Comparison of ENCODE assay signal across 1 cellular context in genomic region chr11:62123669-62124185, GRCh38.
A peak's percentile ranks its signal among the peaks of the same experiment; 100 is the strongest.
TF ChIP-seq lines count a peak whose summit lies in the region.

INCENP (plus strand) TSS chr11:62124011; CDS start chr11:62128162, 4,151 bp downstream.

TF ChIP-seq in HepG2, 621 proteins besides CTCF, POLR2A, EP300 and RAD21 (continued from another document and continues in another):
- TF ChIP-seq HMGXB4 (CRISPR knock-in tag; IDR thresholded peaks at IDR 0.05; ENCODE audit: borderline replicate concordance in 1 of 2, low read depth in 1 of 2) (peak in 1 of 2 experiments; percentile 67; a peak in 1 of 4 replicates), POLR2G (IDR thresholded peaks at IDR 0.05; ENCODE audit: low read depth, low read length) (peak; percentile 56), KDM5B (CRISPR knock-in tag; IDR thresholded peaks at IDR 0.05; ENCODE audit: borderline replicate concordance) (peak; percentile 57; the same call in 1 of the 2 replicates), ZNF30 (CRISPR knock-in tag; IDR thresholded peaks at IDR 0.05) (no peak), ZNF740 (CRISPR knock-in tag; IDR thresholded peaks at IDR 0.05) (no peak), TFDP1 (CRISPR knock-in tag; IDR thresholded peaks at IDR 0.05; ENCODE audit: borderline replicate concordance) (peak; percentile 96), CHCHD3 (CRISPR knock-in tag; IDR thresholded peaks at IDR 0.05) (0 out of 2 replicates have a peak, but pooled peaks have one; percentile 23), HOXD1 (CRISPR knock-in tag; IDR thresholded peaks at IDR 0.05) (peak; percentile 30; the same call in 1 of the 2 replicates), CAMTA2 (CRISPR knock-in tag; IDR thresholded peaks at IDR 0.05; ENCODE audit: borderline replicate concordance) (no peak), TCF7 (IDR thresholded peaks at IDR 0.05; ENCODE audit: low read depth) (peak; percentile 48; the same call in 1 of the 2 replicates), TOPORS (CRISPR knock-in tag; IDR thresholded peaks at IDR 0.05) (0 out of 2 replicates have a peak, but pooled peaks have one; percentile 24), ZNF564 (CRISPR knock-in tag; IDR thresholded peaks at IDR 0.05) (peak; percentile 56; the same call in 1 of the 2 replicates), RFXAP (CRISPR knock-in tag; IDR thresholded peaks at IDR 0.05; ENCODE audit: borderline replicate concordance) (no peak), ZNF550 (CRISPR knock-in tag; IDR thresholded peaks at IDR 0.05; ENCODE audit: borderline replicate concordance) (no peak), ATRX (CRISPR knock-in tag; IDR thresholded peaks at IDR 0.05; ENCODE audit: borderline replicate concordance) (no peak), NR2C2 (CRISPR knock-in tag; IDR thresholded peaks at IDR 0.05; ENCODE audit: borderline replicate concordance) (peak; percentile 95), POGK (CRISPR knock-in tag; conservative IDR thresholded peaks at IDR 0.05) (0 out of 2 replicates have a peak, but pooled peaks have one; percentile 34), ZNF574 (CRISPR knock-in tag; IDR thresholded peaks at IDR 0.05) (peak; percentile 81), BCL3 (CRISPR knock-in tag; IDR thresholded peaks at IDR 0.05) (peak; percentile 12; the same call in 1 of the 2 replicates), SP2 (CRISPR knock-in tag; IDR thresholded peaks at IDR 0.05) (peak; percentile 96), MLXIP (CRISPR knock-in tag; IDR thresholded peaks at IDR 0.05; ENCODE audit: borderline replicate concordance) (no peak), FOXM1 (CRISPR knock-in tag; IDR thresholded peaks at IDR 0.05) (peak; percentile 93), ZNF557 (CRISPR knock-in tag; IDR thresholded peaks at IDR 0.05) (0 out of 2 replicates have a peak, but pooled peaks have one; percentile 21), HMG20B (CRISPR knock-in tag; conservative IDR thresholded peaks at IDR 0.05) (no peak), ZNF253 (CRISPR knock-in tag; IDR thresholded peaks at IDR 0.05; ENCODE audit: borderline replicate concordance) (no peak), KDM1A (CRISPR knock-in tag; IDR thresholded peaks at IDR 0.05) (no peak), CEBPG (CRISPR knock-in tag; IDR thresholded peaks at IDR 0.05) (0 out of 2 replicates have a peak, but pooled peaks have one; percentile 37), MAX (IDR thresholded peaks at IDR 0.05) (peak; percentile 63), HNF1A (IDR thresholded peaks at IDR 0.05; ENCODE audit: low read depth) (no peak), HNF1A (CRISPR knock-in tag; IDR thresholded peaks at IDR 0.05; ENCODE audit: borderline replicate concordance) (peak; percentile 25; the same call in 1 of the 2 replicates), THAP11 (CRISPR knock-in tag; IDR thresholded peaks at IDR 0.05) (peak; percentile 98), E2F5 (CRISPR knock-in tag; conservative IDR thresholded peaks at IDR 0.05) (peak; percentile 94), ZNF883 (CRISPR knock-in tag; IDR thresholded peaks at IDR 0.05; ENCODE audit: not compliant biosample characterization) (peak; percentile 14), ELF3 (CRISPR knock-in tag; IDR thresholded peaks at IDR 0.05) (peak; percentile 79), KMT2B (CRISPR knock-in tag; IDR thresholded peaks at IDR 0.05) (peak; percentile 51; the same call in 1 of the 2 replicates), FOXK1 (CRISPR knock-in tag; IDR thresholded peaks at IDR 0.05; ENCODE audit: borderline replicate concordance, low read depth) (0 out of 2 replicates have a peak, but pooled peaks have one; percentile 21), JUNB (CRISPR knock-in tag; IDR thresholded peaks at IDR 0.05; ENCODE audit: borderline replicate concordance) (no peak), CEBPB (IDR thresholded peaks at IDR 0.05; ENCODE audit: borderline replicate concordance, low read depth, low read length) (peak; percentile 88), DR1 (CRISPR knock-in tag; IDR thresholded peaks at IDR 0.05) (no peak), YY1 (IDR thresholded peaks at IDR 0.05; ENCODE audit: insufficient read depth, insufficient replicate concordance, low read depth, low read length) (peak; percentile 45), PRMT3 (CRISPR knock-in tag; IDR thresholded peaks at IDR 0.05; ENCODE audit: borderline replicate concordance, low read depth) (0 out of 2 replicates have a peak, but pooled peaks have one; percentile 50), GABPB1 (CRISPR knock-in tag; IDR thresholded peaks at IDR 0.05) (peak; percentile 94)
